Comparison of ENCODE assay signal across 25 cellular contexts in the genomic region with DNA sequence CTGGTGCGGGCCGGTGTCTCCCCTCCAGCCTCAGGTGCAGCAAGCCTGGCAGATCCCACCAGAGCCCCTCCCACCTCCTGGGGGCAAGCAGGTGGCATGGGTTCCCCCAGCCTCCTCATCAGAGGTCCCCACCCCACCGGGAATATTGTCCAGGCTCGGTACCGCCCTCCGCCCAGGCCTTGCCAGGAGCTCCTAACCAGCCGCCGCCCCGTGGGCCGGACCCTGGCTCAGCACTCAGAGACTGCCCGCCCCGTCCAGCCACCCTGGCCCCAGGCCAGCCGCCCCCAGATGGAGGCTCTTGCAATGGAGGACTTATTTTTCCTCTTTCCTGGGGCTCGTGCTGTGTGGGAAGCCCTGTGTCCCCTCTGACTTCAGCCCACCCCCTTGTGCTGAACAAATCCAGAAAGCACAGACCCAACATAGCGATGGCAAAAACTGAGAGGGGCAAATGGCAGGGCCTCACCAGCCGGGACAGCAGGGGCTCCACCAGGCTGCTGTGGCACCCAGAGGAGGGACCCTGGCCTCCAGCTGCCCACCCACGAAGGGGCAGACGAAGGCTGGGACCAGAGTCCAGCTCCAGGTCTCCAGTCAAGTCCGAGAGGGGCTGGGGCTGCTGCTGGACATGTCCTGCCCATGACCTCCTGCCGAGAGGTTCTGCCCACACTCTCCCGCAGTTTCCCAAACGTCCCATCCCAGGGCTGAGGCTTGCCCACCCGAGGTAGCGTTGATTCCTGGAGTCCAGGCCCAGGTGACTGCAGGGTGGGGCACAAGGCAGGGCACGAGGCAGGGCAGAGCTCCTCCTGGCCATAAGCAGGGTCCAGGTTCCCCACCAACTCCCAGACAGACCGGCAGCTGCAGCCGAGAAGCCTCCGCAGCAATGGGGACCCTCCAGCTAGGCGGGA. TPM values are rescaled to one million over a fixed set of nuclear protein-coding genes. Genes with fewer than 3 reads are reported as not detected.
DNase-seq lines count a peak whose midpoint lies in the region; ATAC-seq and TF ChIP-seq lines count a peak whose summit lies in the region.
"Had no signal": no experiment of that assay in that cellular context is flagged by ENCODE, and none has a peak within 500 bp of the region (broad histone marks: within the 10 kb centered on the region; RNA-seq: fewer than 3 reads in every experiment).

No MANE protein-coding gene starts in this region.

- peaks cover 24% of the 10 kb centered on the region for H3K27me3 Mint-ChIP-seq in stimulated activated memory B cell treated with anti-CD40 and anti-IgM and Interleukin-4, amounts not matched to agents 10 μg/mL and 1 μg/mL and 100 μg/mL, for 72 hours
- H3K27me3 Mint-ChIP-seq: CD4-positive, alpha-beta T cell had no signal

- H3K4me3 Mint-ChIP-seq in stimulated activated memory B cell treated with anti-CD40 and anti-IgM and Interleukin-4, amounts not matched to agents 10 μg/mL and 1 μg/mL and 100 μg/mL, for 72 hours, result no peak overlapping the region
- H3K4me3 Mint-ChIP-seq: CD14-positive monocyte; CD4-positive, alpha-beta T cell; CD8-positive, alpha-beta memory T cell; GM23338; HFFc6 had no signal

- no peak overlapping the region for H3K27ac Mint-ChIP-seq in stimulated activated memory B cell treated with anti-CD40 and anti-IgM and Interleukin-4, amounts not matched to agents 10 μg/mL and 1 μg/mL and 100 μg/mL, for 72 hours
- H3K27ac Mint-ChIP-seq: CD14-positive monocyte; CD4-positive, alpha-beta T cell; CD8-positive, alpha-beta memory T cell; GM23338; HFFc6 had no signal

- H2AFZ ChIP-seq in HCT116 (ENCODE audit: low read depth, low read length, poor library complexity, severe bottlenecking) (no peak overlapping the region), PC-9 (no peak overlapping the region)
- H2AFZ ChIP-seq: GM23338 had no signal

- H3K4me1 ChIP-seq in HCT116 (ENCODE audit: control insufficient read depth in 1 of 2, insufficient read depth in 2 of 2, low read length in 2 of 2), result peaks cover 0 to 16% of the 10 kb centered on the region in 2 experiments; a peak in 2 of 4 replicates
- H3K4me1 ChIP-seq in PC-9 (replicated peaks; ENCODE audit: insufficient read depth), result peaks cover 14% of the 10 kb centered on the region
- H3K4me1 ChIP-seq in uterus, result no peaks in the 10 kb centered on the region
- H3K4me1 ChIP-seq: A549 had no signal

- H4K20me1 ChIP-seq in HCT116 (ENCODE audit: insufficient read depth), result no peaks in the 10 kb centered on the region
- no peaks in the 10 kb centered on the region for H4K20me1 ChIP-seq in PC-9 (ENCODE audit: insufficient read depth)

- DNase-seq in HCT116 (ENCODE audit: low read depth, low spot score) (no peak), PC-9 (no peak), epithelial cell of prostate (ENCODE audit: low read depth, low spot score) (no peak), cerebellar nuclear complex (lab: John Stamatoyannopoulos, UW) (no peak), uterus (no peak)
- DNase-seq: 8988T; ACHN; AML-193; BE2C; CD4-positive, alpha-beta T cell; CD8-positive, alpha-beta memory T cell; DMS 273 treated with DMSO at 0.1 percent for 48 hours; DMS79; EL; GDM1; H7; HCEC 1CT; HFFc6 had no signal

- no peak overlapping the region for H3K27ac ChIP-seq in HCT116 (ENCODE audit: low read depth, low read length)
- peak overlapping the region; percentile 45; the same call in 1 of the 2 replicates for H3K27ac ChIP-seq in PC-9
- peak overlapping the region; percentile 9 for H3K27ac ChIP-seq in epithelial cell of prostate
- H3K27ac ChIP-seq in uterus, result no peak overlapping the region
- H3K27ac ChIP-seq: A549; BLaER1 treated with 17β-estradiol and CSF1 and Interleukin-3, amounts not matched to agents 10 nM and 100 nM had no signal

- POLR2A ChIA-PET in HCT116 (lab: Charles Lee) (no interaction called here), PC-9 (lab: Charles Lee; ENCODE audit: unreplicated experiment) (no interaction called here)

- H3K36me3 ChIP-seq in HCT116 (ENCODE audit: control insufficient read depth in 1 of 2, insufficient read depth in 2 of 2, low read length in 2 of 2), result no peaks in the 10 kb centered on the region
- no peaks in the 10 kb centered on the region for H3K36me3 ChIP-seq in PC-9 (ENCODE audit: low read depth)
- no peaks in the 10 kb centered on the region for H3K36me3 ChIP-seq in uterus
- H3K36me3 ChIP-seq: BE2C had no signal

- H3K9me3 Mint-ChIP-seq in stimulated activated memory B cell treated with anti-CD40 and anti-IgM and Interleukin-4, amounts not matched to agents 10 μg/mL and 1 μg/mL and 100 μg/mL, for 72 hours, result no peaks in the 10 kb centered on the region
- H3K9me3 Mint-ChIP-seq: CD14-positive monocyte; CD4-positive, alpha-beta T cell; CD8-positive, alpha-beta memory T cell; GM23338; HFFc6 had no signal

- H3K4me3 ChIP-seq in HCT116 (replicated peaks in 1 of 2; ENCODE audit: low read depth in 1 of 2, low read length in 2 of 2) (0 out of 4 replicates have a peak overlapping the region, but pooled peaks of 1 of the 2 experiments have one; percentile 2), PC-9 (no peak overlapping the region), uterus (no peak overlapping the region)
- H3K4me3 ChIP-seq: A549; BLaER1 treated with 17β-estradiol and CSF1 and Interleukin-3, amounts not matched to agents 10 nM and 100 nM; GM12878; GM23338 had no signal

- H3K9me2 ChIP-seq in HCT116 (ENCODE audit: insufficient read depth) (no peaks in the 10 kb centered on the region), PC-9 (ENCODE audit: insufficient read depth) (no peaks in the 10 kb centered on the region)

- no peaks in the 10 kb centered on the region for H3F3A ChIP-seq in PC-9 (ENCODE audit: insufficient read depth, low read depth)

- no peak for TF ChIP-seq RAD21 in HCT116 (IDR thresholded peaks at IDR 0.05; ENCODE audit: low read depth)

- no peak overlapping the region for H3K9ac ChIP-seq in HCT116 (ENCODE audit: low read length)

- intact Hi-C loops in HCT116 (cut with micrococcal nuclease) (loop anchor here (10.0 kb wide), 1 partner anchor 1019 kb away; a partner anchor contains a TSS), PC-9 (cut with micrococcal nuclease; ENCODE audit: unreplicated experiment) (no loop called here), uterus (cut with DNase I; ENCODE audit: low total_unique reads) (no loop called here)

- TF ChIP-seq CTCF in HCT116 (IDR thresholded peaks at IDR 0.05 in 2 of 3, conservative IDR thresholded peaks at IDR 0.05 in 1 of 3; ENCODE audit: borderline replicate concordance in 1 of 3, insufficient read depth in 1 of 3, low read depth in 2 of 3, low read length in 2 of 3), result no peak
- TF ChIP-seq CTCF in PC-9 (conservative IDR thresholded peaks at IDR 0.05), result no peak
- no peak for TF ChIP-seq CTCF in uterus (IDR thresholded peaks at IDR 0.05)

- H3K79me2 ChIP-seq in HCT116 (ENCODE audit: insufficient read depth, low read length), result no peaks in the 10 kb centered on the region
- peaks cover 9% of the 10 kb centered on the region for H3K79me2 ChIP-seq in PC-9 (ENCODE audit: low read depth)

- H3K4me2 ChIP-seq in HCT116 (ENCODE audit: low read length), result peak overlapping the region; percentile 35; the same call in 1 of the 2 replicates
- H3K4me2 ChIP-seq in PC-9, result no peak overlapping the region
- H3K4me2 ChIP-seq: A549, GM23338 had no signal

- RAD21 ChIA-PET in HCT116 (lab: Charles Lee; ENCODE audit: low non-redundant PET in 1 of 2, low total read pairs in 2 of 2, uncharacterized antibody in 2 of 2, unreplicated experiment in 2 of 2), result no interaction called here

- ATAC-seq in HCT116, result no peak
- ATAC-seq in stimulated activated memory B cell treated with anti-CD40 and anti-IgM and Interleukin-4, amounts not matched to agents 10 μg/mL and 1 μg/mL and 100 μg/mL, for 72 hours, result peak; percentile 25
- no peak for ATAC-seq in HG03520 (IDR thresholded peaks at IDR 0.05; ENCODE audit: unreplicated experiment)
- ATAC-seq: A549, GM12878, GM23338 had no signal

- H3K36me3 Mint-ChIP-seq in stimulated activated memory B cell treated with anti-CD40 and anti-IgM and Interleukin-4, amounts not matched to agents 10 μg/mL and 1 μg/mL and 100 μg/mL, for 72 hours, result no peaks in the 10 kb centered on the region
- H3K36me3 Mint-ChIP-seq: CD14-positive monocyte; CD8-positive, alpha-beta memory T cell had no signal

- CTCF ChIA-PET in HCT116 (lab: Charles Lee), result interaction anchor here (1.5 kb wide), 1 partner anchor 15 kb away, joined by 3 read pairs; no protein-coding TSS in a partner anchor
- CTCF ChIA-PET in PC-9 (lab: Charles Lee), result no interaction called here

- no peaks in the 10 kb centered on the region for H3K9me3 ChIP-seq in HCT116 (ENCODE audit: control insufficient read depth in 1 of 2, insufficient read depth in 1 of 2, low read depth in 1 of 2, low read length in 2 of 2)
- no peaks in the 10 kb centered on the region for H3K9me3 ChIP-seq in PC-9 (ENCODE audit: insufficient read depth, low read depth)
- H3K9me3 ChIP-seq in uterus, result no peaks in the 10 kb centered on the region
- H3K9me3 ChIP-seq: A549; BE2C; BLaER1 treated with 17β-estradiol and CSF1 and Interleukin-3, amounts not matched to agents 10 nM and 100 nM had no signal

- BruUV-seq in HCT116 (replicated peaks; lab: Mats Ljungman, UMichigan) (no TSS peak), PC-9 (replicated peaks; lab: Mats Ljungman, UMichigan) (no TSS peak)

- H3K27me3 ChIP-seq in HCT116 (ENCODE audit: insufficient read depth, low read length) (no peaks in the 10 kb centered on the region), PC-9 (ENCODE audit: insufficient read depth, low read depth) (no peaks in the 10 kb centered on the region), uterus (no peaks in the 10 kb centered on the region)
- H3K27me3 ChIP-seq: BE2C had no signal

- TF ChIP-seq POLR2A in HCT116 (IDR thresholded peaks at IDR 0.05; ENCODE audit: borderline replicate concordance, extremely low read depth, insufficient read depth, insufficient read length), result no peak
- TF ChIP-seq POLR2A in uterus (IDR thresholded peaks at IDR 0.05), result no peak

- H3K4me1 Mint-ChIP-seq in stimulated activated memory B cell treated with anti-CD40 and anti-IgM and Interleukin-4, amounts not matched to agents 10 μg/mL and 1 μg/mL and 100 μg/mL, for 72 hours, result peaks cover 4% of the 10 kb centered on the region

TF ChIP-seq in HCT116, 20 proteins besides CTCF, POLR2A, EP300 and RAD21 (continues in another document):
- TF ChIP-seq EGR1 (IDR thresholded peaks at IDR 0.05; ENCODE audit: low read depth), result no peak

RNA-seq across cellular contexts. Expression of a gene that starts 7.5 kb away (rescaled TPM):
- total RNA-seq in HCT116 (2021; ENCODE audit: unreplicated experiment) (47.6 TPM), PC-9 (2021) (65.3 and 77.6 TPM in 2 replicates), uterus (10 to 100 TPM in 3 of 4 donors, under 1 TPM in 1; 0.88 to 69.0 (median 36.9) TPM)
- polyA plus RNA-seq in HCT116 (2012), result 34.0 and 43.9 TPM in 2 replicates

RNA-seq across cellular contexts. Expression of a gene that starts 21.0 kb away (rescaled TPM):
- total RNA-seq in HCT116 (2021; ENCODE audit: unreplicated experiment) (25.6 TPM), PC-9 (2021) (41.4 and 44.9 TPM in 2 replicates), uterus (10 to 100 TPM; 18.7 to 43.4 (median 29.6) TPM)
- polyA plus RNA-seq in HCT116 (2012), result 17.6 and 18.6 TPM in 2 replicates

RNA-seq across cellular contexts. Expression of a gene that starts 46.1 kb away (rescaled TPM):
- total RNA-seq in HCT116 (2021; ENCODE audit: unreplicated experiment) (51.4 TPM), PC-9 (2021) (23.8 and 25.5 TPM in 2 replicates), uterus (10 to 100 TPM in 3 of 4 donors, 1 to 10 TPM in 1; 4.6 to 31.7 (median 25.0) TPM)
- 43.0 and 45.5 TPM in 2 replicates for polyA plus RNA-seq in HCT116 (2012)

RNA-seq across cellular contexts. Expression of a gene that starts 48.5 kb away (rescaled TPM):
- total RNA-seq in HCT116 (2021; ENCODE audit: unreplicated experiment) (19.2 TPM), PC-9 (2021) (6.2 and 6.9 TPM in 2 replicates), uterus (under 1 TPM in 2 of 4 donors, not detected in 2; 0.30 to 0.76 TPM)
- 9.9 and 10.1 TPM in 2 replicates for polyA plus RNA-seq in HCT116 (2012)
- total RNA-seq: CD4-positive, alpha-beta T cell; HFFc6 had no signal

Comparison
In these comparisons a context has a peak if more than half of its experiments do, and no peak if none do; other contexts are left out.
1. H3K27ac ChIP-seq: peak in PC-9 (single experiment) and epithelial cell of prostate (single experiment); none in HCT116 (single experiment) and uterus (0 of 2).